In the genomic region with DNA sequence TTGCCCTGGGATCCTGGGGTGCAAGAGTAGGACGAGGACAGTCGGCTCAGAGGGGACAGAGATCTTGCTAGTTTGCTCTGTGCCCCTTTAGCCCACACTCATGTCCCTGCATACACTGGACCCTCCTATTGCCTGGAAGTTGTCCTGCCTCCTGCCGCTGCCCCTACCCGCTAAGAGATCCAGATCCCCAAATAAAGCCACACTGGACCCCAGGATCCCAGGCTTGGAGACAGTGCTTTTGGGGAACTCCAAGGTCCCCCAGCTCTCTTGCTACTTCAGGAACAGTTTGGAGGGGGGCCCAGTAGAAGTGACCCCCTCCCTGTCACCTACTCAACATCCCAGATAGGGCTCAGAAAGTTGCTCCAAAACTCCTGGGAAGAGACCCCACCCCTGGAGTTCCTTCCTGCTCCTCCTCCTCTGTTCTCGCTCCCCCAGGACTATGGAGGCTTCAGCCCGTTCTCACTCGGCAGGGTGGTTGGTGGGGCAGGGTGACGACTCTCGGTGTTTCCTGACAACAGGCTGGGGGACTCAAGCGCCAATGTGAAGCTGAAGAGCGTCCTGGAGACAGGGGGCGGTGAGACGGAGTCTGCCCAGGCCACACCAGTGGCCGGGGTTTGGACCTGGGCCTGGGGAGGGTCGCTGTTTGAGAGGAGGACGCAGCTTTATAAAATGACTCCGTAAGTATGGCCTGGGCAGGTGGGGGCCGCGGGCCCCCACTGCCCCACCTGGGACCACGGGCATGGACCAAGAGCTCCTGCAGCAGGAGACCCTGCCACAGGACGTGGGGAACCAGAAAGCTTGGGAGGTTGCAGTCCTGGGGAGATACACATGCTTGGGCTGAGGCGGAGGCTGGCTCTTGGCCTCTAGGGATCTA, we compare ENCODE assay signal across 17 cellular contexts. TPM values are rescaled to one million over a fixed set of nuclear protein-coding genes. Genes with fewer than 3 reads are reported as not detected.
A peak's percentile ranks its signal among the peaks of the same experiment; 100 is the strongest.
DNase-seq lines count a peak whose midpoint lies in the region; ATAC-seq and TF ChIP-seq lines count a peak whose summit lies in the region.
"Had no signal": no experiment of that assay in that cellular context is flagged by ENCODE, and none has a peak within 500 bp of the region (broad histone marks: within the 10 kb centered on the region; RNA-seq: fewer than 3 reads in every experiment).

No MANE protein-coding gene starts in this region.

- no peak overlapping the region for H3K4me3 Mint-ChIP-seq in endodermal cell
- H3K4me3 Mint-ChIP-seq in nephron = no peak overlapping the region
- H3K4me3 Mint-ChIP-seq: H9, IgD-negative memory B cell had no signal

- intact Hi-C loops in stomach (cut with DNase I; ENCODE audit: low total_unique reads) = no loop called here

- H3K9me3 Mint-ChIP-seq in endodermal cell (no peaks in the 10 kb centered on the region), nephron (no peaks in the 10 kb centered on the region)
- H3K9me3 Mint-ChIP-seq: H9, IgD-negative memory B cell had no signal

- no peak for TF ChIP-seq EP300 in stomach (IDR thresholded peaks at IDR 0.05)

- H3K4me3 ChIP-seq in endodermal cell (ENCODE audit: low read length) (no peak overlapping the region), stomach (no peak overlapping the region)
- H3K4me3 ChIP-seq: Peyer's patch had no signal

- H3K36me3 Mint-ChIP-seq in endodermal cell (ENCODE audit: low read depth) (no peaks in the 10 kb centered on the region), nephron (ENCODE audit: low read depth) (no peaks in the 10 kb centered on the region)

- H3K27me3 ChIP-seq in endodermal cell (ENCODE audit: control insufficient read depth, insufficient read depth, low read length, poor library complexity, severe bottlenecking) = no peaks in the 10 kb centered on the region
- H3K27me3 ChIP-seq in stomach = no peaks in the 10 kb centered on the region
- H3K27me3 ChIP-seq: Peyer's patch had no signal

- H3K9ac ChIP-seq in endodermal cell (ENCODE audit: extremely low read depth, low read length, poor library complexity, severe bottlenecking) = no peak overlapping the region

- no peaks in the 10 kb centered on the region for H3K9me3 ChIP-seq in endodermal cell (ENCODE audit: control insufficient read depth, low read length)
- H3K9me3 ChIP-seq in stomach = no peaks in the 10 kb centered on the region
- H3K9me3 ChIP-seq: Peyer's patch had no signal

- H3K27ac Mint-ChIP-seq in endodermal cell (peak overlapping the region; percentile 16), nephron (peak overlapping the region in 2 of 3 experiments; percentile 39 to 70)
- H3K27ac Mint-ChIP-seq: IgD-negative memory B cell had no signal

- H3K4me1 Mint-ChIP-seq in endodermal cell (peaks cover 7% of the 10 kb centered on the region), nephron (peaks cover 56% of the 10 kb centered on the region)
- H3K4me1 Mint-ChIP-seq: IgD-negative memory B cell had no signal

- peak; percentile 30 for DNase-seq in activated CD8-positive, alpha-beta memory T cell treated with anti-CD3 and anti-CD28 coated beads, Interleukin-2, amount 50 U/mL, for 48 hours
- DNase-seq in activated CD8-positive, alpha-beta memory T cell treated with anti-CD3 and anti-CD28 coated beads, Interleukin-2, amount 50 U/mL, for 4 hours = no peak
- peak; percentile 80 for DNase-seq in endodermal cell
- DNase-seq in stomach = peak; percentile 15
- no peak for DNase-seq in effector CD4-positive, alpha-beta T cell
- DNase-seq: 8988T, C1 segment of cervical spinal cord, DMS 273 treated with DMSO at 0.1 percent for 48 hours, H9, NCI-H1436, NCI-H2029 treated with DMSO at 0.1 percent for 48 hours, NCI-H524, Peyer's patch had no signal

- TF ChIP-seq CTCF in endodermal cell (conservative IDR thresholded peaks at IDR 0.05) (no peak), nephron (IDR thresholded peaks at IDR 0.05; ENCODE audit: unreplicated experiment in 3 of 3) (no peak), stomach (IDR thresholded peaks at IDR 0.05) (no peak)

- H3K27ac ChIP-seq in endodermal cell (ENCODE audit: low read depth, low read length) = no peak overlapping the region
- peak overlapping the region in 1 of 5 donors; percentile 67 for H3K27ac ChIP-seq in stomach

- no peaks in the 10 kb centered on the region for H3K36me3 ChIP-seq in endodermal cell (ENCODE audit: control insufficient read depth, insufficient read depth, low read length)
- no peaks in the 10 kb centered on the region for H3K36me3 ChIP-seq in stomach
- H3K36me3 ChIP-seq: Peyer's patch had no signal

- 89 to 91% methylated on average over 15 to 22 of the region's 22 CpGs for WGBS in endodermal cell (ENCODE audit: insufficient coverage in 1 of 2, insufficient read length in 1 of 2), 2 experiments
- WGBS in stomach, 5 donors = 89 to 92% (median 90%) methylated on average over 15 to 22 of the region's 22 CpGs

- no peak for ATAC-seq in HG02840 (IDR thresholded peaks at IDR 0.05; ENCODE audit: low FRiP score, unreplicated experiment)
- ATAC-seq in HG03469 (IDR thresholded peaks at IDR 0.05; ENCODE audit: unreplicated experiment) = no peak

- TF ChIP-seq POLR2A in stomach (IDR thresholded peaks at IDR 0.05) = no peak

- no peaks in the 10 kb centered on the region for H3K4me1 ChIP-seq in endodermal cell (ENCODE audit: control insufficient read depth, insufficient read depth, low read length)
- H3K4me1 ChIP-seq in stomach = peaks cover 0 to 49% (median 14%) of the 10 kb centered on the region in 4 donors

- H3K27me3 Mint-ChIP-seq in endodermal cell (ENCODE audit: insufficient read depth) (peaks cover 8% of the 10 kb centered on the region), nephron (ENCODE audit: low read depth) (peaks cover 14% of the 10 kb centered on the region)

RNA-seq across cellular contexts. Expression of a gene that starts 19.2 kb away (rescaled TPM):
- total RNA-seq in endodermal cell = 10 to 100 TPM; 15.8 to 29.9 TPM
- polyA plus RNA-seq in endodermal cell (2013, experiment 1 of 2) = 21.7 TPM
- polyA plus RNA-seq in endodermal cell (2013, experiment 2 of 2) = 20.4 TPM
- 10 to 100 TPM in 1 of 5 donors, 1 to 10 TPM in 1, under 1 TPM in 2, not detected in 1; under 0.01 to 12.1 (median 2.4) TPM for total RNA-seq in stomach
- polyA plus RNA-seq in stomach = 1 to 10 TPM in 2 of 3 donors, under 1 TPM in 1; 0.83 to 2.1 (median 1.4) TPM
- polyA plus RNA-seq: IgD-negative memory B cell had no signal

Comparison
In these comparisons a context has a peak if more than half of its experiments do, and no peak if none do; other contexts are left out.
1. DNase-seq: peak in activated CD8-positive, alpha-beta memory T cell treated with anti-CD3 and anti-CD28 coated beads, Interleukin-2, amount 50 U/mL, for 48 hours (single experiment), endodermal cell (single experiment) and stomach (single experiment); none in activated CD8-positive, alpha-beta memory T cell treated with anti-CD3 and anti-CD28 coated beads, Interleukin-2, amount 50 U/mL, for 4 hours (single experiment) and effector CD4-positive, alpha-beta T cell (single experiment).